Comparison of ENCODE assay signal across 11 cellular contexts in genomic region chr19:38661996-38662395, GRCh38. TPM values are rescaled to one million over a fixed set of nuclear protein-coding genes. Genes with fewer than 3 reads are reported as not detected.
DNase-seq lines count a peak whose midpoint lies in the region; ATAC-seq and TF ChIP-seq lines count a peak whose summit lies in the region.
"Had no signal": no experiment of that assay in that cellular context is flagged by ENCODE, and none has a peak within 500 bp of the region (broad histone marks: within the 10 kb centered on the region; RNA-seq: fewer than 3 reads in every experiment).

No MANE protein-coding gene starts in this region.

- POLR2A ChIA-PET in HCT116 (lab: Charles Lee), result interaction anchor here (2.8 kb wide), 1 partner anchor 21 kb away, joined by 9 read pairs; no protein-coding TSS in a partner anchor

- DNase-seq in HCT116 (ENCODE audit: low read depth, low spot score) (no peak), SK-N-MC (ENCODE audit: low read depth, low spot score) (no peak), KG1 (lab: John Stamatoyannopoulos, UW) (no peak)
- DNase-seq: activated B cell treated with CpG ODN at 0.5 μM for 24 hours, GDM1, NCI-H446 treated with DMSO at 0.1 percent for 48 hours had no signal

- peaks cover 100% of the 10 kb centered on the region for H3K79me2 ChIP-seq in HCT116 (ENCODE audit: insufficient read depth, low read length)

- TF ChIP-seq CTCF in HCT116 (IDR thresholded peaks at IDR 0.05 in 2 of 3, conservative IDR thresholded peaks at IDR 0.05 in 1 of 3; ENCODE audit: borderline replicate concordance in 1 of 3, insufficient read depth in 1 of 3, low read depth in 2 of 3, low read length in 2 of 3), result no peak

- RAD21 ChIA-PET in HCT116 (lab: Charles Lee; ENCODE audit: low non-redundant PET in 1 of 2, low total read pairs in 2 of 2, uncharacterized antibody in 2 of 2, unreplicated experiment in 2 of 2), result no interaction called here

- no peak for TF ChIP-seq RAD21 in HCT116 (IDR thresholded peaks at IDR 0.05; ENCODE audit: low read depth)

- 0 out of 2 replicates have a peak overlapping the region, but pooled peaks have one; percentile 10 for H3K9ac ChIP-seq in HCT116 (ENCODE audit: low read length)
- H3K9ac ChIP-seq in SK-N-MC (ENCODE audit: insufficient read length), result no peak overlapping the region
- peak overlapping the region; percentile 48 for H3K9ac ChIP-seq in iPS-15b (ENCODE audit: low read depth, low read length)

- H3K36me3 ChIP-seq in HCT116 (ENCODE audit: control insufficient read depth in 1 of 2, insufficient read depth in 2 of 2, low read length in 2 of 2) (peaks cover 4 to 12% of the 10 kb centered on the region in 2 experiments; a peak in 1 of 4 replicates), SK-N-MC (ENCODE audit: insufficient read depth, low read length) (peaks cover 3% of the 10 kb centered on the region; the same call in 1 of the 2 replicates), iPS-15b (ENCODE audit: control insufficient read depth, insufficient read depth, low read length) (peaks cover 3% of the 10 kb centered on the region)

- CTCF ChIA-PET in HCT116 (lab: Charles Lee), result no interaction called here

- peak overlapping the region; percentile 42 for H3K4me2 ChIP-seq in HCT116 (ENCODE audit: low read length)

- H3K27ac ChIP-seq in HCT116 (ENCODE audit: low read depth, low read length), result peak overlapping the region; percentile 25; the same call in 1 of the 2 replicates
- H3K27ac ChIP-seq in SK-N-MC, result peak overlapping the region; percentile 48; the same call in 1 of the 2 replicates
- H3K27ac ChIP-seq in skin epidermis, result peak overlapping the region in 20 of 21 experiments; percentile 0 to 99 (median 82)

- ATAC-seq in HCT116 (no peak), HG03097 (IDR thresholded peaks at IDR 0.05; ENCODE audit: low FRiP score, unreplicated experiment) (no peak), GM21619 (IDR thresholded peaks at IDR 0.05; ENCODE audit: unreplicated experiment) (no peak), GM21390 (IDR thresholded peaks at IDR 0.05; ENCODE audit: unreplicated experiment) (no peak)

- intact Hi-C loops in HCT116 (cut with micrococcal nuclease), result no loop called here

- no peaks in the 10 kb centered on the region for H3K27me3 ChIP-seq in HCT116 (ENCODE audit: insufficient read depth, low read length)
- no peaks in the 10 kb centered on the region for H3K27me3 ChIP-seq in iPS-15b (ENCODE audit: control insufficient read depth, insufficient read depth, low read length)

- H2AFZ ChIP-seq in HCT116 (ENCODE audit: low read depth, low read length, poor library complexity, severe bottlenecking), result no peak overlapping the region

- peaks cover 89 to 95% of the 10 kb centered on the region in 2 experiments for H3K4me1 ChIP-seq in HCT116 (ENCODE audit: control insufficient read depth in 1 of 2, insufficient read depth in 2 of 2, low read length in 2 of 2)
- H3K4me1 ChIP-seq in iPS-15b (ENCODE audit: control insufficient read depth, insufficient read depth, low read length), result peaks cover 55% of the 10 kb centered on the region

- no TSS peak for BruUV-seq in HCT116 (replicated peaks; lab: Mats Ljungman, UMichigan)

- H3K9me2 ChIP-seq in HCT116 (ENCODE audit: insufficient read depth), result no peaks in the 10 kb centered on the region

- TF ChIP-seq POLR2A in HCT116 (IDR thresholded peaks at IDR 0.05; ENCODE audit: borderline replicate concordance, extremely low read depth, insufficient read depth, insufficient read length), result no peak

- no peak overlapping the region for H3K4me3 ChIP-seq in HCT116 (replicated peaks in 1 of 2; ENCODE audit: low read depth in 1 of 2, low read length in 2 of 2)
- no peak overlapping the region for H3K4me3 ChIP-seq in SK-N-MC
- H3K4me3 ChIP-seq in iPS-15b (ENCODE audit: low read depth, low read length), result no peak overlapping the region
- H3K4me3 ChIP-seq in skin epidermis, result no peak overlapping the region

- peaks cover 16% of the 10 kb centered on the region; the same call in 1 of the 2 replicates for H4K20me1 ChIP-seq in HCT116 (ENCODE audit: insufficient read depth)

- H3K9me3 ChIP-seq in HCT116 (ENCODE audit: control insufficient read depth in 1 of 2, insufficient read depth in 1 of 2, low read depth in 1 of 2, low read length in 2 of 2) (no peaks in the 10 kb centered on the region), SK-N-MC (ENCODE audit: low read depth, low read length) (no peaks in the 10 kb centered on the region), iPS-15b (ENCODE audit: control insufficient read depth, insufficient read depth, low read length) (no peaks in the 10 kb centered on the region)

TF ChIP-seq in HCT116, 20 proteins besides CTCF, POLR2A, EP300 and RAD21:
- TF ChIP-seq, protein P1, sequence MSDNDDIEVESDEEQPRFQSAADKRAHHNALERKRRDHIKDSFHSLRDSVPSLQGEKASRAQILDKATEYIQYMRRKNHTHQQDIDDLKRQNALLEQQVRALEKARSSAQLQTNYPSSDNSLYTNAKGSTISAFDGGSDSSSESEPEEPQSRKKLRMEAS (IDR thresholded peaks at IDR 0.05), result 0 out of 2 replicates have a peak, but pooled peaks have one; percentile 4
- no peak for TF ChIP-seq ELF1 (IDR thresholded peaks at IDR 0.05; ENCODE audit: borderline replicate concordance, low read depth)

RNA-seq across cellular contexts. Expression of gene ACTN4, which starts 14.5 kb away (rescaled TPM):
- total RNA-seq in HCT116 (2021; ENCODE audit: unreplicated experiment), result 651 TPM
- polyA plus RNA-seq in HCT116 (2012), result 635 and 727 TPM in 2 replicates

RNA-seq across cellular contexts. Expression of gene EIF3K, which starts 43.0 kb away (rescaled TPM):
- 313 TPM for total RNA-seq in HCT116 (2021; ENCODE audit: unreplicated experiment)
- 474 and 485 TPM in 2 replicates for polyA plus RNA-seq in HCT116 (2012)

RNA-seq across cellular contexts. Expression of gene MAP4K1, which starts 44.2 kb away (rescaled TPM):
- total RNA-seq in HCT116 (2021; ENCODE audit: unreplicated experiment), result 9.1 TPM
- polyA plus RNA-seq in HCT116 (2012), result 2.1 and 2.2 TPM in 2 replicates

Comparison
In these comparisons a context has a peak if more than half of its experiments do, and no peak if none do; other contexts are left out.
1. H3K27ac ChIP-seq: peak in every context shown above with its lines; median percentile 82 in skin epidermis; 48 in SK-N-MC; 25 in HCT116.